In genomic region chr15:77421370-77421700, GRCh38 we compare ENCODE assay signal across 8 cellular contexts. TPM values are rescaled to one million over a fixed set of nuclear protein-coding genes. Genes with fewer than 3 reads are reported as not detected.
DNase-seq lines count a peak whose midpoint lies in the region; ATAC-seq and TF ChIP-seq lines count a peak whose summit lies in the region.

No MANE protein-coding gene starts in this region.

- intact Hi-C loops in left ventricle myocardium superior (cut with micrococcal nuclease): no loop called here

- H3K9me3 Mint-ChIP-seq in activated CD8-positive, alpha-beta T cell treated with anti-CD3 and anti-CD28 coated beads, Interleukin-2, amount 10 ng/mL, durations not matched to agents 7 days and 5 days (ENCODE audit: insufficient read depth): no peaks in the 10 kb centered on the region
- no peaks in the 10 kb centered on the region for H3K9me3 Mint-ChIP-seq in stimulated activated naive CD8-positive, alpha-beta T cell treated with anti-CD3 and anti-CD28 coated beads, Interleukin-15, amount 100 ng/mL, for 72 hours

- POLR2A ChIA-PET in activated CD8-positive, alpha-beta T cell treated with anti-CD3 and anti-CD28 coated beads, Interleukin-2, amount 10 ng/mL, durations not matched to agents 7 days and 5 days (lab: Charles Lee): interaction anchor here (0.6 to 1.0 kb wide), 5 partner anchors 11 to 480 kb away, joined by 3 to 4 read pairs (median 3); no protein-coding TSS in a partner anchor

- H3K36me3 Mint-ChIP-seq in activated CD8-positive, alpha-beta T cell treated with anti-CD3 and anti-CD28 coated beads, Interleukin-2, amount 10 ng/mL, durations not matched to agents 7 days and 5 days (ENCODE audit: low read depth): peaks cover 15% of the 10 kb centered on the region

- ATAC-seq in left ventricle myocardium superior: no peak
- no peak for ATAC-seq in activated CD8-positive, alpha-beta T cell treated with anti-CD3 and anti-CD28 coated beads, Interleukin-2, amount 10 ng/mL, durations not matched to agents 7 days and 5 days
- no peak for ATAC-seq in stimulated activated naive CD8-positive, alpha-beta T cell treated with anti-CD3 and anti-CD28 coated beads, Interleukin-15, amount 100 ng/mL, for 72 hours
- no peak for ATAC-seq in HG02884 (IDR thresholded peaks at IDR 0.05; ENCODE audit: unreplicated experiment)
- no peak for ATAC-seq in GM18861 (IDR thresholded peaks at IDR 0.05; ENCODE audit: unreplicated experiment)

- peak overlapping the region; percentile 98 for H3K4me3 ChIP-seq in cardiac muscle cell
- peak overlapping the region; percentile 72 for H3K4me3 ChIP-seq in iPS-18c (ENCODE audit: insufficient read depth, low read depth, low read length)

- H3K27ac ChIP-seq in cardiac muscle cell: peak overlapping the region; percentile 98

- H3K4me1 ChIP-seq in cardiac muscle cell (ENCODE audit: low read depth): peaks cover 26% of the 10 kb centered on the region

- peak overlapping the region; percentile 99 for H3K27ac Mint-ChIP-seq in activated CD8-positive, alpha-beta T cell treated with anti-CD3 and anti-CD28 coated beads, Interleukin-2, amount 10 ng/mL, durations not matched to agents 7 days and 5 days
- H3K27ac Mint-ChIP-seq in stimulated activated naive CD8-positive, alpha-beta T cell treated with anti-CD3 and anti-CD28 coated beads, Interleukin-15, amount 100 ng/mL, for 72 hours: peak overlapping the region; percentile 99 to 100

- CTCF ChIA-PET in activated CD8-positive, alpha-beta T cell treated with anti-CD3 and anti-CD28 coated beads, Interleukin-2, amount 10 ng/mL, durations not matched to agents 7 days and 5 days (lab: Charles Lee): interaction anchor here (1.1 to 2.5 kb wide), 6 partner anchors 9 to 234 kb away, joined by 4 to 13 read pairs (median 7); no protein-coding TSS in a partner anchor

- DNase-seq in cardiac muscle cell (ENCODE audit: low read depth in 1 of 2, low spot score in 1 of 2) (peak; percentile 11 to 19), left ventricle myocardium superior (no peak), NCI-H1105 treated with DMSO at 0.1 percent for 48 hours (lab: John Stamatoyannopoulos, UW) (no peak)
- peak; percentile 46 for DNase-seq in activated CD8-positive, alpha-beta T cell treated with anti-CD3 and anti-CD28 coated beads, Interleukin-2, amount 10 ng/mL, durations not matched to agents 7 days and 5 days
- DNase-seq in stimulated activated naive CD8-positive, alpha-beta T cell treated with anti-CD3 and anti-CD28 coated beads, Interleukin-15, amount 100 ng/mL, for 72 hours: peak in 1 of 2 donors; percentile 8

- no peaks in the 10 kb centered on the region for H3K36me3 ChIP-seq in cardiac muscle cell

- H3K27me3 ChIP-seq in cardiac muscle cell: no peaks in the 10 kb centered on the region

- peaks cover 53% of the 10 kb centered on the region for H3K4me1 Mint-ChIP-seq in activated CD8-positive, alpha-beta T cell treated with anti-CD3 and anti-CD28 coated beads, Interleukin-2, amount 10 ng/mL, durations not matched to agents 7 days and 5 days (ENCODE audit: low read depth)
- peaks cover 58% of the 10 kb centered on the region for H3K4me1 Mint-ChIP-seq in stimulated activated naive CD8-positive, alpha-beta T cell treated with anti-CD3 and anti-CD28 coated beads, Interleukin-15, amount 100 ng/mL, for 72 hours

- H3K9me3 ChIP-seq in cardiac muscle cell (ENCODE audit: low read depth) (no peaks in the 10 kb centered on the region), iPS-18c (ENCODE audit: control insufficient read depth, insufficient read depth, low read length) (no peaks in the 10 kb centered on the region)

- no peaks in the 10 kb centered on the region for H3K27me3 Mint-ChIP-seq in activated CD8-positive, alpha-beta T cell treated with anti-CD3 and anti-CD28 coated beads, Interleukin-2, amount 10 ng/mL, durations not matched to agents 7 days and 5 days (ENCODE audit: low read depth)
- no peaks in the 10 kb centered on the region for H3K27me3 Mint-ChIP-seq in stimulated activated naive CD8-positive, alpha-beta T cell treated with anti-CD3 and anti-CD28 coated beads, Interleukin-15, amount 100 ng/mL, for 72 hours

- peak overlapping the region; percentile 97 for H3K4me3 Mint-ChIP-seq in activated CD8-positive, alpha-beta T cell treated with anti-CD3 and anti-CD28 coated beads, Interleukin-2, amount 10 ng/mL, durations not matched to agents 7 days and 5 days
- H3K4me3 Mint-ChIP-seq in stimulated activated naive CD8-positive, alpha-beta T cell treated with anti-CD3 and anti-CD28 coated beads, Interleukin-15, amount 100 ng/mL, for 72 hours: peak overlapping the region; percentile 97 to 100

- TF ChIP-seq CTCF in cardiac muscle cell (IDR thresholded peaks at IDR 0.05; ENCODE audit: low read depth, low read length): no peak

RNA-seq across cellular contexts. Expression of gene HMG20A, which starts 0.6 kb away (rescaled TPM):
- total RNA-seq in cardiac muscle cell: 45.6 and 59.3 TPM in 2 replicates
- 40.0 and 47.5 TPM in 2 replicates for polyA plus RNA-seq in cardiac muscle cell
- 32.0 TPM for total RNA-seq in left ventricle myocardium superior
- total RNA-seq in activated CD8-positive, alpha-beta T cell treated with anti-CD3 and anti-CD28 coated beads, Interleukin-2, amount 10 ng/mL, durations not matched to agents 7 days and 5 days: 10 to 100 TPM; 47.5 to 51.7 TPM

RNA-seq across cellular contexts. Expression of gene PEAK1, which starts 1.4 kb away (rescaled TPM):
- 27.8 and 42.0 TPM in 2 replicates for total RNA-seq in cardiac muscle cell
- 15.8 and 23.6 TPM in 2 replicates for polyA plus RNA-seq in cardiac muscle cell
- 67.4 TPM for total RNA-seq in left ventricle myocardium superior
- total RNA-seq in activated CD8-positive, alpha-beta T cell treated with anti-CD3 and anti-CD28 coated beads, Interleukin-2, amount 10 ng/mL, durations not matched to agents 7 days and 5 days: 10 to 100 TPM; 30.4 to 30.7 TPM

Comparison
In these comparisons a context has a peak if more than half of its experiments do, and no peak if none do; other contexts are left out.
1. DNase-seq: peak in cardiac muscle cell (2 of 2) and activated CD8-positive, alpha-beta T cell treated with anti-CD3 and anti-CD28 coated beads, Interleukin-2, amount 10 ng/mL, durations not matched to agents 7 days and 5 days (single experiment); none in left ventricle myocardium superior (single experiment) and NCI-H1105 treated with DMSO at 0.1 percent for 48 hours (single experiment).